ENCODE assay signal across 9 cellular contexts in the genomic region with DNA sequence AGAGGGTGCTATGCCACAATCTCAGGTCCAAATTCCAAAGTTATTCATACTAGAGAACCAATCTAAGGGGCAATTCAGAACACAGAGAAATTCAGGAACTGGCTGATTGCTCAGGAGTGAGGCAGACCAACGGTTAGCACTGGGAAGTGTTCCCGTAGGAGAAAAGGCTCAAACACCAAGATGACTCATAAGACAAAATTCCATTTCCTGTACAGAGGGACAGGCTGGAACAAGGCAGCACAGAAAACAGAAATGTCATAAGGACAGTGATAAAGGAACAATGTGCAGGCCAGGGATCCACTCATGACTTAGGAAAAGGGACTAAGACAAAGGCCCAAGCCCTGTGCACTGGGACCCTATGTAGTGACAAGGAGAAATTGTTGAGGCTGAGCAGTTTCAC. TPM values are rescaled to one million over a fixed set of nuclear protein-coding genes. Genes with fewer than 3 reads are reported as not detected.
DNase-seq lines count a peak whose midpoint lies in the region; ATAC-seq and TF ChIP-seq lines count a peak whose summit lies in the region.
"Had no signal": no experiment of that assay in that cellular context is flagged by ENCODE, and none has a peak within 500 bp of the region (broad histone marks: within the 10 kb centered on the region; RNA-seq: fewer than 3 reads in every experiment).

No MANE protein-coding gene starts in this region.

- intact Hi-C loops in ascending aorta (cut with DNase I): loop anchor here (5.0 kb wide), 2 partner anchors 35 to 75 kb away; no protein-coding TSS in a partner anchor

- H3K4me3 ChIP-seq in ascending aorta (no peak overlapping the region), skin epidermis (no peak overlapping the region)

- H3K4me1 ChIP-seq in ascending aorta: peaks cover 0 to 36% of the 10 kb centered on the region in 2 donors

- H3K9me3 ChIP-seq in ascending aorta: peaks cover 21 to 39% of the 10 kb centered on the region in 2 donors

- DNase-seq in GM04503 (ENCODE audit: low read depth) (peak; percentile 67), ascending aorta (ENCODE audit: low spot score in 2 of 2) (peak in 1 of 2 donors; percentile 85), hepatic stellate cell (ENCODE audit: low spot score) (peak; percentile 78), activated gamma-delta T cell treated with Interleukin-2 at 50 U/mL for 16 hours (no peak), NK-92 (lab: John Stamatoyannopoulos, UW; ENCODE audit: unreplicated experiment) (no peak), NCI-H748 treated with DMSO at 0.1 percent for 48 hours (lab: John Stamatoyannopoulos, UW) (no peak)
- DNase-seq: activated CD8-positive, alpha-beta T cell treated with anti-CD3 and anti-CD28 coated beads, Interleukin-2, amount 10 ng/mL, durations not matched to agents 7 days and 5 days had no signal

- no peak for ATAC-seq in HG03571 (IDR thresholded peaks at IDR 0.05; ENCODE audit: unreplicated experiment)
- ATAC-seq: activated CD8-positive, alpha-beta T cell treated with anti-CD3 and anti-CD28 coated beads, Interleukin-2, amount 10 ng/mL, durations not matched to agents 7 days and 5 days had no signal

- H3K36me3 ChIP-seq in ascending aorta: peaks cover 0 to 3% of the 10 kb centered on the region in 2 donors

- no peaks in the 10 kb centered on the region for H3K27me3 ChIP-seq in ascending aorta

- H3K27ac ChIP-seq in ascending aorta (peak overlapping the region; percentile 82 to 91), skin epidermis (peak overlapping the region in 16 of 21 experiments; percentile 2 to 74 (median 44))

- TF ChIP-seq CTCF in ascending aorta (IDR thresholded peaks at IDR 0.05): no peak

RNA-seq across cellular contexts. Expression of a gene that starts 54.2 kb away (rescaled TPM):
- 4.8 TPM for total RNA-seq in ascending aorta
- total RNA-seq: activated CD8-positive, alpha-beta T cell treated with anti-CD3 and anti-CD28 coated beads, Interleukin-2, amount 10 ng/mL, durations not matched to agents 7 days and 5 days had no signal

Comparison
In these comparisons a context has a peak if more than half of its experiments do, and no peak if none do; other contexts are left out.
1. DNase-seq: peak in GM04503 (single experiment) and hepatic stellate cell (single experiment); none in activated gamma-delta T cell treated with Interleukin-2 at 50 U/mL for 16 hours (single experiment), NK-92 (single experiment) and NCI-H748 treated with DMSO at 0.1 percent for 48 hours (single experiment).